In genomic region chr21:35023396-35024070, GRCh38 we compare ENCODE assay signal across 20 cellular contexts. TPM values are rescaled to one million over a fixed set of nuclear protein-coding genes. Genes with fewer than 3 reads are reported as not detected.
DNase-seq lines count a peak whose midpoint lies in the region; ATAC-seq and TF ChIP-seq lines count a peak whose summit lies in the region.
"Had no signal": no experiment of that assay in that cellular context is flagged by ENCODE, and none has a peak within 500 bp of the region (broad histone marks: within the 10 kb centered on the region; RNA-seq: fewer than 3 reads in every experiment).

No MANE protein-coding gene starts in this region.

- no peaks in the 10 kb centered on the region for H3K27me3 Mint-ChIP-seq in activated CD8-positive, alpha-beta T cell treated with anti-CD3 and anti-CD28 coated beads for 36 hours
- peaks cover 3% of the 10 kb centered on the region for H3K27me3 Mint-ChIP-seq in activated CD8-positive, alpha-beta T cell treated with anti-CD3 and anti-CD28 coated beads, Interleukin-2, amount 10 ng/mL, durations not matched to agents 7 days and 5 days (ENCODE audit: low read depth)
- no peaks in the 10 kb centered on the region for H3K27me3 Mint-ChIP-seq in CD4-positive, alpha-beta memory T cell
- no peaks in the 10 kb centered on the region for H3K27me3 Mint-ChIP-seq in activated CD4-positive, alpha-beta memory T cell treated with anti-CD3 and anti-CD28 coated beads for 36 hours
- H3K27me3 Mint-ChIP-seq: naive B cell had no signal

- H3K9ac ChIP-seq in liver (ENCODE audit: low read depth in 1 of 2, low read length in 2 of 2) = no peak overlapping the region

- no peak overlapping the region for H3K4me3 ChIP-seq in CD4-positive, alpha-beta memory T cell (ENCODE audit: low read length in 2 of 2)
- H3K4me3 ChIP-seq in liver (ENCODE audit: low read depth in 1 of 3, low read length in 3 of 3) (no peak overlapping the region), testis (no peak overlapping the region)
- H3K4me3 ChIP-seq: body of pancreas, lung, psoas muscle, spleen had no signal

- no peaks in the 10 kb centered on the region for H3K27me3 ChIP-seq in CD4-positive, alpha-beta memory T cell (ENCODE audit: insufficient read depth, low read length)
- H3K27me3 ChIP-seq in liver (ENCODE audit: control insufficient read depth in 4 of 4, insufficient read depth in 4 of 4, low read length in 3 of 4) (no peaks in the 10 kb centered on the region), testis (no peaks in the 10 kb centered on the region)
- H3K27me3 ChIP-seq: body of pancreas had no signal

- ATAC-seq in activated CD8-positive, alpha-beta T cell treated with anti-CD3 and anti-CD28 coated beads for 36 hours = no peak
- ATAC-seq in activated CD8-positive, alpha-beta T cell treated with anti-CD3 and anti-CD28 coated beads, Interleukin-2, amount 10 ng/mL, durations not matched to agents 7 days and 5 days = no peak
- ATAC-seq: body of pancreas, HCT116, psoas muscle had no signal

- POLR2A ChIA-PET in activated CD8-positive, alpha-beta T cell treated with anti-CD3 and anti-CD28 coated beads for 36 hours (lab: Charles Lee) = interaction anchor here (1.4 to 6.1 kb wide), 2 partner anchors 22 to 41 kb away, joined by 3 to 100 read pairs; partner anchors contain the start of gene RUNX1
- POLR2A ChIA-PET in activated CD8-positive, alpha-beta T cell treated with anti-CD3 and anti-CD28 coated beads, Interleukin-2, amount 10 ng/mL, durations not matched to agents 7 days and 5 days (lab: Charles Lee) = no interaction called here
- POLR2A ChIA-PET in CD4-positive, alpha-beta memory T cell (lab: Charles Lee; ENCODE audit: partially characterized antibody) = interaction anchor here (1.4 to 26.1 kb wide), 4 partner anchors 12 to 89 kb away, joined by 3 to 729 read pairs (median 21); partner anchors contain the start of gene RUNX1
- POLR2A ChIA-PET in activated CD4-positive, alpha-beta memory T cell treated with anti-CD3 and anti-CD28 coated beads for 36 hours (lab: Charles Lee) = interaction anchor here (8.0 kb wide), 1 partner anchor 24 kb away, joined by 83 read pairs; no protein-coding TSS in a partner anchor

- no peak for TF ChIP-seq POLR2A in testis (IDR thresholded peaks at IDR 0.05)

- H3K36me3 Mint-ChIP-seq in activated CD8-positive, alpha-beta T cell treated with anti-CD3 and anti-CD28 coated beads for 36 hours (ENCODE audit: low read depth) = peaks cover 8% of the 10 kb centered on the region
- peaks cover 7% of the 10 kb centered on the region for H3K36me3 Mint-ChIP-seq in activated CD8-positive, alpha-beta T cell treated with anti-CD3 and anti-CD28 coated beads, Interleukin-2, amount 10 ng/mL, durations not matched to agents 7 days and 5 days (ENCODE audit: low read depth)
- H3K36me3 Mint-ChIP-seq in CD4-positive, alpha-beta memory T cell = peaks cover 22 to 47% of the 10 kb centered on the region in 2 donors
- H3K36me3 Mint-ChIP-seq in activated CD4-positive, alpha-beta memory T cell treated with anti-CD3 and anti-CD28 coated beads for 36 hours = peaks cover 3% of the 10 kb centered on the region
- H3K36me3 Mint-ChIP-seq: naive B cell had no signal

- DNase-seq in activated CD8-positive, alpha-beta T cell treated with anti-CD3 and anti-CD28 coated beads for 36 hours = no peak
- no peak for DNase-seq in activated CD8-positive, alpha-beta T cell treated with anti-CD3 and anti-CD28 coated beads, Interleukin-2, amount 10 ng/mL, durations not matched to agents 7 days and 5 days
- DNase-seq in CD4-positive, alpha-beta memory T cell = no peak
- DNase-seq in activated CD4-positive, alpha-beta memory T cell treated with anti-CD3 and anti-CD28 coated beads for 36 hours = peak; percentile 50
- DNase-seq in NCI-H526 (lab: John Stamatoyannopoulos, UW) (no peak), NCI-H1105 treated with DMSO at 0.1 percent for 48 hours (lab: John Stamatoyannopoulos, UW) (no peak), testis (no peak)
- DNase-seq: activated CD4-positive, CD25-positive, alpha-beta regulatory T cell treated with anti-CD3 and anti-CD28 coated beads, Interleukin-2, amount 50 U/mL, for 72 hours; body of pancreas; COR-L47; erythroblast; naive B cell; NCI-H1694 treated with DMSO at 0.1 percent for 48 hours; psoas muscle; SHP77 treated with DMSO at 0.1 percent for 48 hours; spleen; T-helper 9 cell had no signal

- no peak overlapping the region for H3K4me3 Mint-ChIP-seq in activated CD8-positive, alpha-beta T cell treated with anti-CD3 and anti-CD28 coated beads for 36 hours
- H3K4me3 Mint-ChIP-seq in activated CD8-positive, alpha-beta T cell treated with anti-CD3 and anti-CD28 coated beads, Interleukin-2, amount 10 ng/mL, durations not matched to agents 7 days and 5 days = no peak overlapping the region
- H3K4me3 Mint-ChIP-seq in CD4-positive, alpha-beta memory T cell = peak overlapping the region in 7 of 8 donors; percentile 4 to 75 (median 62)
- no peak overlapping the region for H3K4me3 Mint-ChIP-seq in activated CD4-positive, alpha-beta memory T cell treated with anti-CD3 and anti-CD28 coated beads for 36 hours
- H3K4me3 Mint-ChIP-seq: naive B cell had no signal

- CTCF ChIA-PET in activated CD8-positive, alpha-beta T cell treated with anti-CD3 and anti-CD28 coated beads for 36 hours (lab: Charles Lee) = interaction anchor here (2.5 to 4.9 kb wide), 2 partner anchors 24 to 137 kb away, joined by 7 to 16 read pairs; no protein-coding TSS in a partner anchor
- CTCF ChIA-PET in activated CD8-positive, alpha-beta T cell treated with anti-CD3 and anti-CD28 coated beads, Interleukin-2, amount 10 ng/mL, durations not matched to agents 7 days and 5 days (lab: Charles Lee) = no interaction called here
- CTCF ChIA-PET in CD4-positive, alpha-beta memory T cell (lab: Charles Lee; ENCODE audit: partially characterized antibody) = interaction anchor here (2.7 kb wide), 1 partner anchor 24 kb away, joined by 18 read pairs; no protein-coding TSS in a partner anchor
- CTCF ChIA-PET in activated CD4-positive, alpha-beta memory T cell treated with anti-CD3 and anti-CD28 coated beads for 36 hours (lab: Charles Lee) = interaction anchor here (2.2 kb wide), 1 partner anchor 40 kb away, joined by 6 read pairs; no protein-coding TSS in a partner anchor

- intact Hi-C loops in activated CD8-positive, alpha-beta T cell treated with anti-CD3 and anti-CD28 coated beads for 36 hours (cut with micrococcal nuclease) = no loop called here
- intact Hi-C loops in CD4-positive, alpha-beta memory T cell (cut with micrococcal nuclease) = loop anchor here (2.0 kb wide), 1 partner anchor 17 kb away; no protein-coding TSS in a partner anchor
- intact Hi-C loops in activated CD4-positive, alpha-beta memory T cell treated with anti-CD3 and anti-CD28 coated beads for 36 hours (cut with micrococcal nuclease) = loop anchor here (1.0 to 2.0 kb wide), 4 partner anchors 36 to 77 kb away; no protein-coding TSS in a partner anchor
- intact Hi-C loops in testis (cut with DNase I; ENCODE audit: low total_unique reads) = no loop called here

- H3K27ac Mint-ChIP-seq in activated CD8-positive, alpha-beta T cell treated with anti-CD3 and anti-CD28 coated beads for 36 hours = peak overlapping the region; percentile 66
- no peak overlapping the region for H3K27ac Mint-ChIP-seq in activated CD8-positive, alpha-beta T cell treated with anti-CD3 and anti-CD28 coated beads, Interleukin-2, amount 10 ng/mL, durations not matched to agents 7 days and 5 days
- H3K27ac Mint-ChIP-seq in CD4-positive, alpha-beta memory T cell = peak overlapping the region; percentile 76 to 97 (median 87)
- H3K27ac Mint-ChIP-seq in activated CD4-positive, alpha-beta memory T cell treated with anti-CD3 and anti-CD28 coated beads for 36 hours = peak overlapping the region; percentile 81

- no peak overlapping the region for H3K27ac ChIP-seq in CD4-positive, alpha-beta memory T cell (ENCODE audit: low read depth, low read length)
- H3K27ac ChIP-seq in liver (ENCODE audit: low read depth in 1 of 2, low read length in 2 of 2) = no peak overlapping the region
- no peak overlapping the region for H3K27ac ChIP-seq in testis
- H3K27ac ChIP-seq: body of pancreas, psoas muscle had no signal

- no peak for TF ChIP-seq RAD21 in liver (IDR thresholded peaks at IDR 0.05)

- peaks cover 92% of the 10 kb centered on the region for H3K4me1 ChIP-seq in CD4-positive, alpha-beta memory T cell (ENCODE audit: insufficient read depth, low read length)
- H3K4me1 ChIP-seq in liver (ENCODE audit: control insufficient read depth in 4 of 4, insufficient read depth in 4 of 4, low read length in 3 of 4) (peaks cover 0 to 20% (median 15%) of the 10 kb centered on the region in 4 donors), testis (no peaks in the 10 kb centered on the region)

- TF ChIP-seq CTCF in activated CD8-positive, alpha-beta T cell treated with anti-CD3 and anti-CD28 coated beads for 36 hours (IDR thresholded peaks at IDR 0.05) = no peak
- TF ChIP-seq CTCF in liver (IDR thresholded peaks at IDR 0.05; ENCODE audit: low read depth, low read length, missing input control) (no peak), testis (IDR thresholded peaks at IDR 0.05) (no peak)

- H3K4me1 Mint-ChIP-seq in activated CD8-positive, alpha-beta T cell treated with anti-CD3 and anti-CD28 coated beads for 36 hours (ENCODE audit: low read depth) = peaks cover 81% of the 10 kb centered on the region
- peaks cover 74% of the 10 kb centered on the region for H3K4me1 Mint-ChIP-seq in activated CD8-positive, alpha-beta T cell treated with anti-CD3 and anti-CD28 coated beads, Interleukin-2, amount 10 ng/mL, durations not matched to agents 7 days and 5 days (ENCODE audit: low read depth)
- peaks cover 75 to 94% (median 85%) of the 10 kb centered on the region in 4 donors for H3K4me1 Mint-ChIP-seq in CD4-positive, alpha-beta memory T cell
- H3K4me1 Mint-ChIP-seq in activated CD4-positive, alpha-beta memory T cell treated with anti-CD3 and anti-CD28 coated beads for 36 hours (ENCODE audit: low read depth) = peaks cover 82% of the 10 kb centered on the region

- peaks cover 4% of the 10 kb centered on the region for H3K9me3 Mint-ChIP-seq in activated CD8-positive, alpha-beta T cell treated with anti-CD3 and anti-CD28 coated beads for 36 hours
- H3K9me3 Mint-ChIP-seq in activated CD8-positive, alpha-beta T cell treated with anti-CD3 and anti-CD28 coated beads, Interleukin-2, amount 10 ng/mL, durations not matched to agents 7 days and 5 days (ENCODE audit: insufficient read depth) = no peaks in the 10 kb centered on the region
- no peaks in the 10 kb centered on the region for H3K9me3 Mint-ChIP-seq in CD4-positive, alpha-beta memory T cell
- peaks cover 3% of the 10 kb centered on the region for H3K9me3 Mint-ChIP-seq in activated CD4-positive, alpha-beta memory T cell treated with anti-CD3 and anti-CD28 coated beads for 36 hours
- H3K9me3 Mint-ChIP-seq: naive B cell had no signal

- peaks cover 3% of the 10 kb centered on the region for H3K36me3 ChIP-seq in CD4-positive, alpha-beta memory T cell (ENCODE audit: insufficient read depth, low read length)
- no peaks in the 10 kb centered on the region for H3K36me3 ChIP-seq in liver (ENCODE audit: control insufficient read depth in 4 of 4, insufficient read depth in 3 of 4, low read depth in 1 of 4, low read length in 3 of 4)
- H3K36me3 ChIP-seq in testis (ENCODE audit: low read depth, missing control alignments) = no peaks in the 10 kb centered on the region

- H3K9me3 ChIP-seq in CD4-positive, alpha-beta memory T cell (ENCODE audit: control insufficient read depth in 1 of 2, low read length in 2 of 2) = no peaks in the 10 kb centered on the region
- H3K9me3 ChIP-seq in liver (ENCODE audit: control insufficient read depth in 4 of 4, low read length in 3 of 4) (no peaks in the 10 kb centered on the region), testis (no peaks in the 10 kb centered on the region)
- H3K9me3 ChIP-seq: body of pancreas, psoas muscle, spleen had no signal

- WGBS in liver = 52% methylated on average over 3 of the region's 3 CpGs
- WGBS in testis, 2 donors = 60 to 100% methylated on average over 1 to 3 of the region's 3 CpGs

RNA-seq across cellular contexts. Expression of gene RUNX1, which starts 25.6 kb away (rescaled TPM):
- 10 to 100 TPM; 18.7 to 19.0 TPM for total RNA-seq in activated CD8-positive, alpha-beta T cell treated with anti-CD3 and anti-CD28 coated beads for 36 hours
- 10 to 100 TPM; 10.4 to 10.6 TPM for total RNA-seq in activated CD8-positive, alpha-beta T cell treated with anti-CD3 and anti-CD28 coated beads, Interleukin-2, amount 10 ng/mL, durations not matched to agents 7 days and 5 days
- 10 to 100 TPM; 86.1 to 96.3 TPM for total RNA-seq in CD4-positive, alpha-beta memory T cell
- polyA plus RNA-seq in CD4-positive, alpha-beta memory T cell = 10 to 100 TPM in 1 of 2 donors, 1 to 10 TPM in 1; 6.0 to 26.7 TPM
- 10 to 100 TPM; 50.6 to 55.8 TPM for total RNA-seq in activated CD4-positive, alpha-beta memory T cell treated with anti-CD3 and anti-CD28 coated beads for 36 hours
- total RNA-seq in liver (1 to 10 TPM; 5.0 to 7.2 TPM), testis (10 to 100 TPM; 24.3 to 28.7 TPM)
- polyA plus RNA-seq in liver (1 to 10 TPM in 1 of 2 donors, under 1 TPM in 1; 0.98 to 1.1 TPM), testis (ENCODE audit: insufficient read depth, low read depth, low replicate concordance) (11.1 TPM)

Comparison
In these comparisons a context has a peak if more than half of its experiments do, and no peak if none do; other contexts are left out.
1. H3K4me3 Mint-ChIP-seq: peak in CD4-positive, alpha-beta memory T cell (7 of 8); none in activated CD8-positive, alpha-beta T cell treated with anti-CD3 and anti-CD28 coated beads for 36 hours (single experiment), activated CD8-positive, alpha-beta T cell treated with anti-CD3 and anti-CD28 coated beads, Interleukin-2, amount 10 ng/mL, durations not matched to agents 7 days and 5 days (single experiment) and activated CD4-positive, alpha-beta memory T cell treated with anti-CD3 and anti-CD28 coated beads for 36 hours (single experiment).
2. intact Hi-C loops: an anchor here in CD4-positive, alpha-beta memory T cell (2.0 kb wide) and activated CD4-positive, alpha-beta memory T cell treated with anti-CD3 and anti-CD28 coated beads for 36 hours (1.0 to 2.0 kb wide); none called in activated CD8-positive, alpha-beta T cell treated with anti-CD3 and anti-CD28 coated beads for 36 hours and testis.